21 cellular contexts compared by ENCODE assay signal in the genomic region with DNA sequence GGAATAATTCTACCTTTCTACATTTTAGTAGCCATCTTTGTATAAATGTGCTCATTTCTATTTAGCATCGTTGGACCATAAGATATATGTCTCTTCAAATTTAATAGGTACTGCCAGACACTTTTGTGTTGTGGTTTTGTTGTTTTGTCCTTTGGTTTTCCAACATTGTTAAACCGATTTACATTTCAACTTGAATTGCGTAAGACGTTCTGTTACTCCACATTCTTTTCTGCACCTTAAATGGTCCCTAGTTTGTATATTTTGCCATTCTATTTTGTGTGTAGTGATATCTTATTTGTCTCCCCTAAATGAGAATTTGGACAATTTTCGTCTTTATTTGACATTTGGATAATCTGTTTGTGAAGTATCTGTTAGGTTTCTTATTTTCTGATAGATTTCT.
"Had no signal": no experiment of that assay in that cellular context is flagged by ENCODE, and none has a peak within 500 bp of the region (broad histone marks: within the 10 kb centered on the region; RNA-seq: fewer than 3 reads in every experiment).

No MANE protein-coding gene starts in this region.

- H3K27ac Mint-ChIP-seq: T-cell had no signal

- H3K36me3 ChIP-seq: MG63 had no signal

- H3K9me3 ChIP-seq: MG63, SK-N-SH had no signal

- ATAC-seq: T-cell had no signal

- H3K27me3 ChIP-seq: MG63 had no signal

- DNase-seq: Karpas-422, KG1, MG63, MV-4-11, NCI-H1048, NCI-H1105, NCI-H1417, NCI-H1436 treated with DMSO at 0.1 percent for 48 hours, NCI-H1694, NCI-H187 treated with DMSO at 0.1 percent for 48 hours, NCI-H2081, NCI-H2107, NCI-H2227 treated with DMSO at 0.1 percent for 48 hours, NCI-H524 treated with DMSO at 0.1 percent for 48 hours, NCI-H69, NCI-H774, Right ventricle myocardium superior, RPMI8226, SK-N-SH, SW 1271, T-cell had no signal

- H3K36me3 Mint-ChIP-seq: T-cell had no signal

- H3K4me3 ChIP-seq: MG63 had no signal

- H3K4me2 ChIP-seq: SK-N-SH had no signal

- H3K9me2 ChIP-seq: SK-N-SH had no signal

- H3K9ac ChIP-seq: SK-N-SH had no signal
